ENCODE assay signal across 1 cellular context in genomic region chr19:12723643-12724426, GRCh38.
TF ChIP-seq lines count a peak whose summit lies in the region.

TSS of gene TNPO2 (minus strand) at chr19:12723932. CDS start at chr19:12720977, 2,955 bp downstream.

TF ChIP-seq in GM12878, 131 proteins besides CTCF, POLR2A, EP300 and RAD21 (continued from another document and continues in another):
- peak; percentile 79; the same call in 1 of the 2 replicates for TF ChIP-seq NKRF (conservative IDR thresholded peaks at IDR 0.05)
- TF ChIP-seq NBN (IDR thresholded peaks at IDR 0.05), result no peak
- TF ChIP-seq ZNF207 (IDR thresholded peaks at IDR 0.05; ENCODE audit: borderline replicate concordance), result no peak
- no peak for TF ChIP-seq BCL3 (IDR thresholded peaks at IDR 0.05; ENCODE audit: borderline replicate concordance, insufficient read depth, low read depth, low read length, poor library complexity, severe bottlenecking)
- no peak for TF ChIP-seq NFIC (IDR thresholded peaks at IDR 0.05; ENCODE audit: low read depth, low read length)
- TF ChIP-seq EZH2 (IDR thresholded peaks at IDR 0.05; ENCODE audit: borderline replicate concordance, control insufficient read depth, low read depth, low read length), result no peak
- TF ChIP-seq IRF5 (IDR thresholded peaks at IDR 0.05; ENCODE audit: borderline replicate concordance), result no peak
- no peak for TF ChIP-seq TCF7 (IDR thresholded peaks at IDR 0.05; ENCODE audit: borderline replicate concordance)
- TF ChIP-seq ZNF217 (IDR thresholded peaks at IDR 0.05), result no peak
- TF ChIP-seq HSF1 (IDR thresholded peaks at IDR 0.05; ENCODE audit: low read depth, low read length), result no peak
- TF ChIP-seq NFYA (IDR thresholded peaks at IDR 0.05; ENCODE audit: borderline replicate concordance, low read depth, low read length), result no peak
- TF ChIP-seq HDGF (IDR thresholded peaks at IDR 0.05), result no peak
- no peak for TF ChIP-seq BCLAF1 (IDR thresholded peaks at IDR 0.05)
- TF ChIP-seq SP1 (IDR thresholded peaks at IDR 0.05; ENCODE audit: low read depth, low read length), result no peak
- no peak for TF ChIP-seq CEBPZ (IDR thresholded peaks at IDR 0.05; ENCODE audit: low read depth, low read length)
- no peak for TF ChIP-seq ZBED1 (IDR thresholded peaks at IDR 0.05; ENCODE audit: borderline replicate concordance)
- TF ChIP-seq SIX5 (IDR thresholded peaks at IDR 0.05; ENCODE audit: low read depth, low read length, severe bottlenecking), result peak; percentile 81
- TF ChIP-seq PML (IDR thresholded peaks at IDR 0.05; ENCODE audit: low read length), result peak; percentile 39; the same call in 1 of the 2 replicates
- TF ChIP-seq CREM (IDR thresholded peaks at IDR 0.05; ENCODE audit: low read depth), result peak; percentile 69; the same call in 1 of the 2 replicates
- TF ChIP-seq NR2C2 (IDR thresholded peaks at IDR 0.05; ENCODE audit: borderline replicate concordance, control insufficient read depth, insufficient read length, low read depth), result no peak
- TF ChIP-seq CHD4 (IDR thresholded peaks at IDR 0.05), result no peak
- TF ChIP-seq MAX (IDR thresholded peaks at IDR 0.05; ENCODE audit: low read depth, low read length), result peak; percentile 93
- TF ChIP-seq TCF12 (IDR thresholded peaks at IDR 0.05; ENCODE audit: low read depth, low read length), result no peak
- no peak for TF ChIP-seq KDM1A (IDR thresholded peaks at IDR 0.05; ENCODE audit: borderline replicate concordance)
- TF ChIP-seq CBX3 (IDR thresholded peaks at IDR 0.05; ENCODE audit: borderline replicate concordance, low read depth), result no peak
- TF ChIP-seq TBL1XR1 (IDR thresholded peaks at IDR 0.05; ENCODE audit: low read depth, low read length), result no peak
- TF ChIP-seq TCF3 (IDR thresholded peaks at IDR 0.05; ENCODE audit: borderline replicate concordance, insufficient read depth, low read depth, low read length), result no peak
- no peak for TF ChIP-seq SKIL (IDR thresholded peaks at IDR 0.05; ENCODE audit: low read depth, poor library complexity, severe bottlenecking)
- no peak for TF ChIP-seq EED (IDR thresholded peaks at IDR 0.05; ENCODE audit: low read depth)
- TF ChIP-seq BHLHE40 (IDR thresholded peaks at IDR 0.05; ENCODE audit: borderline replicate concordance in 1 of 2, low read depth in 2 of 2, low read length in 1 of 2), result peak; percentile 97
- TF ChIP-seq KLF5 (IDR thresholded peaks at IDR 0.05; ENCODE audit: partially characterized antibody), result no peak
- TF ChIP-seq IRF4 (IDR thresholded peaks at IDR 0.05; ENCODE audit: low read depth, low read length), result no peak
- no peak for TF ChIP-seq ZSCAN29 (IDR thresholded peaks at IDR 0.05)
- no peak for TF ChIP-seq MTA3 (IDR thresholded peaks at IDR 0.05; ENCODE audit: borderline replicate concordance, low read length)
- no peak for TF ChIP-seq HDAC6 (IDR thresholded peaks at IDR 0.05; ENCODE audit: unreplicated experiment)
- TF ChIP-seq ZNF687 (IDR thresholded peaks at IDR 0.05), result no peak
- TF ChIP-seq GATAD2B (conservative IDR thresholded peaks at IDR 0.05; ENCODE audit: low read depth), result peak; percentile 10; the same call in 1 of the 2 replicates
- no peak for TF ChIP-seq SMAD1 (IDR thresholded peaks at IDR 0.05; ENCODE audit: low read depth, partially characterized antibody)
- TF ChIP-seq ZNF24 (IDR thresholded peaks at IDR 0.05), result no peak
- no peak for TF ChIP-seq RB1 (IDR thresholded peaks at IDR 0.05; ENCODE audit: borderline replicate concordance)
- TF ChIP-seq FOXM1 (IDR thresholded peaks at IDR 0.05; ENCODE audit: low read depth, low read length), result no peak
- no peak for TF ChIP-seq ETV6 (conservative IDR thresholded peaks at IDR 0.05 in 1 of 2, IDR thresholded peaks at IDR 0.05 in 1 of 2; ENCODE audit: borderline replicate concordance in 1 of 2, low read depth in 1 of 2)
- TF ChIP-seq TARDBP (IDR thresholded peaks at IDR 0.05; ENCODE audit: borderline replicate concordance), result peak; percentile 61; the same call in 1 of the 2 replicates
